8 cellular contexts compared by ENCODE assay signal in genomic region chr17:11644265-11645212, GRCh38. TPM values are rescaled to one million over a fixed set of nuclear protein-coding genes. Genes with fewer than 3 reads are reported as not detected.
A peak's percentile ranks its signal among the peaks of the same experiment; 100 is the strongest.
DNase-seq lines count a peak whose midpoint lies in the region; ATAC-seq, FAIRE-seq and TF ChIP-seq lines count a peak whose summit lies in the region.

No MANE protein-coding gene starts in this region.

- H3K27me3 Mint-ChIP-seq in HFFc6 (ENCODE audit: insufficient read depth) = no peaks in the 10 kb centered on the region; the same call in 1 of the 2 replicates

- H3K4me1 Mint-ChIP-seq in HFFc6 (ENCODE audit: low read depth) = no peaks in the 10 kb centered on the region

- H3K27ac ChIP-seq in pancreas = no peak overlapping the region

- peaks cover 41% of the 10 kb centered on the region for H3K9me3 Mint-ChIP-seq in HFFc6

- H3K9me3 ChIP-seq in pancreas = no peaks in the 10 kb centered on the region

- intact Hi-C loops in pancreas (cut with DNase I) = no loop called here

- H3K4me3 ChIP-seq in pancreas = no peak overlapping the region

- 23% methylated on average over 18 of the region's 18 CpGs for WGBS in pancreas, 2 donors

- peaks cover 4% of the 10 kb centered on the region; the same call in 1 of the 2 replicates for H3K36me3 Mint-ChIP-seq in HFFc6 (ENCODE audit: low read depth)

- H3K4me3 Mint-ChIP-seq in HFFc6 = no peak overlapping the region

- no peak overlapping the region for H3K27ac Mint-ChIP-seq in HFFc6

- ATAC-seq in pancreas (peak; percentile 88 to 99 (median 96)), HG03097 (IDR thresholded peaks at IDR 0.05; ENCODE audit: low FRiP score, unreplicated experiment) (no peak)

- peak; percentile 21 for DNase-seq in COLO668 (lab: John Stamatoyannopoulos, UW; ENCODE audit: unreplicated experiment)
- DNase-seq in HFFc6 = peak; percentile 30
- peak; percentile 12 to 75 for DNase-seq in NCI-H526 (lab: John Stamatoyannopoulos, UW)
- DNase-seq in activated T-cell treated with anti-CD3 and anti-CD28 coated beads, Interleukin-2, amount 50 U/mL, for 48 hours = peak; percentile 28 to 42
- peak; percentile 89 for DNase-seq in globus pallidus (ENCODE audit: low spot score)
- DNase-seq in pancreas = peak in 5 of 6 donors; percentile 70 to 84 (median 76)
- DNase-seq in KG1 (lab: John Stamatoyannopoulos, UW) = no peak

- TF ChIP-seq CTCF in HFFc6 (IDR thresholded peaks at IDR 0.05) (peak; percentile 82), pancreas (IDR thresholded peaks at IDR 0.05) (peak; percentile 60 to 84 (median 71))

- peak; percentile 83 for FAIRE-seq in pancreas (lab: Jason Lieb, UNC)

- no peaks in the 10 kb centered on the region for H3K36me3 ChIP-seq in pancreas

- no peaks in the 10 kb centered on the region for H3K4me1 ChIP-seq in pancreas

- H3K27me3 ChIP-seq in pancreas = no peaks in the 10 kb centered on the region

RNA-seq across cellular contexts. Expression of gene DNAH9, which starts 46.3 kb away (rescaled TPM):
- total RNA-seq in HFFc6 (2021; fragmentation: NEBNext Ultra II Directional; extraction: Animal tissue kit (Norgen Biotek cat#: 25700)) = not detected
- total RNA-seq in pancreas = 1 to 10 TPM in 5 of 6 donors, under 1 TPM in 1; 0.56 to 2.4 (median 1.3) TPM
- polyA plus RNA-seq in pancreas = 1 to 10 TPM in 1 of 2 donors, under 1 TPM in 1; 0.53 to 2.1 TPM
